13 cellular contexts compared by ENCODE assay signal in the genomic region with DNA sequence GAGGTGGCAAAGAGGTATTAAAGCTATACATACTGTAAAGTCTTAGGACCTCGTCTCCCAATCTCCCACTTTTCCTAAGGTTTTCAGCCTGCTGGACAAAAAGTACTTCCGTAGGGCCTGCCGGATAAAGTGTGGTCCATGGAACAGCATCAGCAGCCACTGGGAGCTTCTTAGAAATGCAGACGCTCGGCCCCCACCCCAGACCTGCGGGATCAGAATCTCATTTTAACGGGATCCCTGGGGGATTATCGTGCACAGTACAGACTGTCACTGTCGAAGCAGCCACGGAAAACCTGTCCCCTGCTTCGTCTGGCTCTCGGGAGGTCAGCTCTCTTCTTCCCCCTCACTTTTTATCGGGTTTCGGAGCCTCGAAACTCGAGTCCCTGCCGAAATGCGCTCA. TPM values are rescaled to one million over a fixed set of nuclear protein-coding genes. Genes with fewer than 3 reads are reported as not detected.
DNase-seq lines count a peak whose midpoint lies in the region; ATAC-seq and TF ChIP-seq lines count a peak whose summit lies in the region.
"Had no signal": no experiment of that assay in that cellular context is flagged by ENCODE, and none has a peak within 500 bp of the region (broad histone marks: within the 10 kb centered on the region; RNA-seq: fewer than 3 reads in every experiment).

No MANE protein-coding gene starts in this region.

- DNase-seq in WERI-Rb-1 (peak; percentile 18), psoas muscle (no peak), occipital lobe (lab: John Stamatoyannopoulos, UW) (no peak), dermis blood vessel endothelial cell (no peak)
- no peak for DNase-seq in stimulated activated CD8-positive, alpha-beta memory T cell treated with anti-CD3 and anti-CD28 coated beads, Interleukin-4, amount 100 ng/mL, for 48 hours
- DNase-seq: activated CD4-positive, CD25-positive, alpha-beta regulatory T cell treated with anti-CD3 and anti-CD28 coated beads, Interleukin-2, amount 50 U/mL, for 72 hours; CD4-positive, CD25-positive, alpha-beta regulatory T cell; central memory CD4-positive, alpha-beta T cell; NCI-H526 treated with DMSO at 0.1 percent for 48 hours had no signal

- no peak overlapping the region for H3K27ac ChIP-seq in WERI-Rb-1
- H3K27ac ChIP-seq in iPS-18a (ENCODE audit: low read length), result no peak overlapping the region
- no peak overlapping the region for H3K27ac ChIP-seq in psoas muscle

- no peaks in the 10 kb centered on the region for H3K9me3 ChIP-seq in ES-I3 (ENCODE audit: control insufficient read depth, insufficient read depth, low read length)
- H3K9me3 ChIP-seq in WERI-Rb-1 (ENCODE audit: severe bottlenecking), result no peaks in the 10 kb centered on the region
- peaks cover 14% of the 10 kb centered on the region for H3K9me3 ChIP-seq in iPS-18a (ENCODE audit: control insufficient read depth, low read depth, low read length)
- no peaks in the 10 kb centered on the region for H3K9me3 ChIP-seq in psoas muscle

- H3K4me3 ChIP-seq in WERI-Rb-1 (ENCODE audit: low read depth, low read length) (peak overlapping the region; percentile 38), iPS-18a (ENCODE audit: low read length) (peak overlapping the region; percentile 68), psoas muscle (peak overlapping the region; percentile 59)

- peak overlapping the region; percentile 53; the same call in 1 of the 2 replicates for H3K9ac ChIP-seq in ES-I3 (ENCODE audit: low read depth, low read length)
- H3K9ac ChIP-seq in iPS-18a (ENCODE audit: low read length), result peak overlapping the region; percentile 28

- peaks cover 78% of the 10 kb centered on the region for H3K27me3 ChIP-seq in WERI-Rb-1 (ENCODE audit: insufficient read depth, low read depth, severe bottlenecking)
- peaks cover 34% of the 10 kb centered on the region for H3K27me3 ChIP-seq in iPS-18a (ENCODE audit: control insufficient read depth, insufficient read depth, low read length)
- H3K27me3 ChIP-seq in psoas muscle (ENCODE audit: insufficient read depth in 3 of 3, low read length in 2 of 3), result peaks cover 0 to 67% (median 0%) of the 10 kb centered on the region in 3 donors

- no peak for TF ChIP-seq CTCF in WERI-Rb-1 (IDR thresholded peaks at IDR 0.05; ENCODE audit: low read depth, low read length)
- no peak for TF ChIP-seq CTCF in psoas muscle (IDR thresholded peaks at IDR 0.05)

- intact Hi-C loops in psoas muscle (cut with DNase I), result no loop called here

- WGBS in psoas muscle, 3 donors, result 3 to 21% (median 5%) methylated on average over 16 to 18 of the region's 18 CpGs

- H3K36me3 ChIP-seq in ES-I3 (ENCODE audit: insufficient read depth, low read length) (no peaks in the 10 kb centered on the region), WERI-Rb-1 (no peaks in the 10 kb centered on the region), iPS-18a (ENCODE audit: control insufficient read depth, low read depth, low read length) (no peaks in the 10 kb centered on the region), psoas muscle (ENCODE audit: insufficient read depth in 1 of 2, low read depth in 1 of 2) (no peaks in the 10 kb centered on the region)

- H3K4me1 ChIP-seq in ES-I3 (ENCODE audit: insufficient read depth, low read length), result no peaks in the 10 kb centered on the region
- H3K4me1 ChIP-seq in iPS-18a (ENCODE audit: control insufficient read depth, low read depth, low read length), result peaks cover 27% of the 10 kb centered on the region
- H3K4me1 ChIP-seq in psoas muscle, result no peaks in the 10 kb centered on the region

- no peak for ATAC-seq in psoas muscle
- ATAC-seq in GM18870 (IDR thresholded peaks at IDR 0.05; ENCODE audit: unreplicated experiment), result no peak

RNA-seq across cellular contexts. Expression of gene ADGRG2, which starts 0.8 kb away (rescaled TPM):
- total RNA-seq in psoas muscle (under 1 TPM in 3 of 4 donors, not detected in 1; 0.21 to 0.48 (median 0.39) TPM), occipital lobe (6.6 TPM), dermis blood vessel endothelial cell (not detected in 2 replicates)
- under 1 TPM; 0.06 to 0.21 (median 0.18) TPM for polyA plus RNA-seq in psoas muscle
- total RNA-seq: CD4-positive, CD25-positive, alpha-beta regulatory T cell; fibroblast of villous mesenchyme had no signal
- polyA plus RNA-seq: CD4-positive, CD25-positive, alpha-beta regulatory T cell had no signal
